Comparison of ENCODE assay signal across 11 cellular contexts in the genomic region with DNA sequence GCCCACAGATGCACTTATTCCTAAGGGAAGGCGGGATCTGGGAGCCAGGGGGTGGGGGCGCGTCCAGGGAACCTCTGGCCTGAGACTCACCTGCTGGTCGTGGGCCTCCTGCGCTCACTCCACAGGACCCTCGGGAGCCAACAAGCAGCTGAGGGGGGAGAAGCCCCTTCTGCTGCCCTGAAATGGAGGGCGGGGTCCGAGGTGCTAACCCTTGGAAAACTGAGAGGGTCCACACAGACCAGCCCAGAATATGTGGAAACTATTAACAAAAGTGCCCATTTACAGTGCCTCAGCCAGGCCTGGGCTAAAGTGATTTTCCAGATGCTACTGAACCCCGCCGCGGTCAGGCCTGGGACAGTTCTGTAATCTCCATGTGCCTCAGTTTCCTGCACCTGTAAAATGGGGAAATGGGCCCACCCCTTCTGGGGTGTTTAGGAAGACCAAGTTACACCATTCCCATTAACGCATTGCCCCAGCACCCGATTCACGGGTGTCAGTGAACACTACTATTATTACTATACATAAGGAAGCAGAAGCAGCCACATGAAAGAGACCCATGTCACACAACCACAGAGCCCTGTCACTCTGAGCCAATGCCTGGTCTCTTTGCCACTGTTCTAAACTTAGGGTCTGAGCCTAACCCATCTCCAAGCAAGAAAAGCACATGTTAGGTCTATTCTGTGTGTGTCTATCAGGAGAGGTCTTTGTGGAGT. TPM values are rescaled to one million over a fixed set of nuclear protein-coding genes. Genes with fewer than 3 reads are reported as not detected.
DNase-seq lines count a peak whose midpoint lies in the region; ATAC-seq and TF ChIP-seq lines count a peak whose summit lies in the region.
"Had no signal": no experiment of that assay in that cellular context is flagged by ENCODE, and none has a peak within 500 bp of the region (broad histone marks: within the 10 kb centered on the region; RNA-seq: fewer than 3 reads in every experiment).

No MANE protein-coding gene starts in this region.

- H3K27ac Mint-ChIP-seq in activated T-helper 17 cell treated with anti-CD3 and anti-CD28 coated beads, Interleukin-2, amount 50 U/mL, for 72 hours: no peak overlapping the region
- H3K27ac Mint-ChIP-seq in stimulated activated effector memory CD8-positive, alpha-beta T cell treated with anti-CD3 and anti-CD28 coated beads, Interleukin-12 subunit alpha, Interleukin-12 subunit beta, amount 100 ng/mL, for 72 hours: no peak overlapping the region
- no peak overlapping the region for H3K27ac Mint-ChIP-seq in naive thymus-derived CD4-positive, alpha-beta T cell
- H3K27ac Mint-ChIP-seq: stimulated activated naive CD8-positive, alpha-beta T cell treated with anti-CD3 and anti-CD28 coated beads, Interleukin-15, Interleukin-2, amounts not matched to agents 100 ng/mL and 50 ng/mL, for 24 hours had no signal

- no peaks in the 10 kb centered on the region for H3K4me1 Mint-ChIP-seq in activated T-helper 17 cell treated with anti-CD3 and anti-CD28 coated beads, Interleukin-2, amount 50 U/mL, for 72 hours
- no peaks in the 10 kb centered on the region for H3K4me1 Mint-ChIP-seq in stimulated activated effector memory CD8-positive, alpha-beta T cell treated with anti-CD3 and anti-CD28 coated beads, Interleukin-12 subunit alpha, Interleukin-12 subunit beta, amount 100 ng/mL, for 72 hours
- H3K4me1 Mint-ChIP-seq in naive thymus-derived CD4-positive, alpha-beta T cell: peaks cover 0 to 7% (median 5%) of the 10 kb centered on the region in 7 donors

- H3K27me3 ChIP-seq in iPS-20b (ENCODE audit: insufficient read depth, low read length): peaks cover 44% of the 10 kb centered on the region
- H3K27me3 ChIP-seq in naive thymus-derived CD4-positive, alpha-beta T cell (ENCODE audit: control insufficient read depth in 2 of 2, insufficient read depth in 2 of 2, low read length in 2 of 2): peaks cover 0 to 4% of the 10 kb centered on the region in 2 donors

- POLR2A ChIA-PET in naive thymus-derived CD4-positive, alpha-beta T cell (lab: Charles Lee): no interaction called here

- no peak overlapping the region for H3K27ac ChIP-seq in iPS-20b (ENCODE audit: low read length)
- no peak overlapping the region for H3K27ac ChIP-seq in naive thymus-derived CD4-positive, alpha-beta T cell (ENCODE audit: low read depth, low read length)

- ATAC-seq in activated T-helper 17 cell treated with anti-CD3 and anti-CD28 coated beads, Interleukin-2, amount 50 U/mL, for 72 hours (replicated peaks): peak; percentile 67
- ATAC-seq in stimulated activated effector memory CD8-positive, alpha-beta T cell treated with anti-CD3 and anti-CD28 coated beads, Interleukin-12 subunit alpha, Interleukin-12 subunit beta, amount 100 ng/mL, for 72 hours: peak; percentile 55
- no peak for ATAC-seq in HG03432 (IDR thresholded peaks at IDR 0.05; ENCODE audit: unreplicated experiment)
- no peak for ATAC-seq in HG02884 (IDR thresholded peaks at IDR 0.05; ENCODE audit: unreplicated experiment)
- ATAC-seq in naive thymus-derived CD4-positive, alpha-beta T cell: no peak

- CTCF ChIA-PET in naive thymus-derived CD4-positive, alpha-beta T cell (lab: Charles Lee): no interaction called here

- no peak overlapping the region for H3K4me3 Mint-ChIP-seq in activated T-helper 17 cell treated with anti-CD3 and anti-CD28 coated beads, Interleukin-2, amount 50 U/mL, for 72 hours
- no peak overlapping the region for H3K4me3 Mint-ChIP-seq in stimulated activated effector memory CD8-positive, alpha-beta T cell treated with anti-CD3 and anti-CD28 coated beads, Interleukin-12 subunit alpha, Interleukin-12 subunit beta, amount 100 ng/mL, for 72 hours
- peak overlapping the region in 2 of 10 donors; percentile 30 to 36 for H3K4me3 Mint-ChIP-seq in naive thymus-derived CD4-positive, alpha-beta T cell
- H3K4me3 Mint-ChIP-seq: stimulated activated naive CD8-positive, alpha-beta T cell treated with anti-CD3 and anti-CD28 coated beads, Interleukin-15, Interleukin-2, amounts not matched to agents 100 ng/mL and 50 ng/mL, for 24 hours had no signal

- no peaks in the 10 kb centered on the region for H3K36me3 ChIP-seq in iPS-20b (ENCODE audit: insufficient read depth, low read depth, low read length)
- H3K36me3 ChIP-seq in naive thymus-derived CD4-positive, alpha-beta T cell (ENCODE audit: control insufficient read depth in 2 of 3, insufficient read depth in 3 of 3, low read length in 3 of 3): no peaks in the 10 kb centered on the region
- H3K36me3 ChIP-seq: spleen had no signal

- H3K9me3 Mint-ChIP-seq in activated T-helper 17 cell treated with anti-CD3 and anti-CD28 coated beads, Interleukin-2, amount 50 U/mL, for 72 hours: no peaks in the 10 kb centered on the region
- no peaks in the 10 kb centered on the region for H3K9me3 Mint-ChIP-seq in stimulated activated effector memory CD8-positive, alpha-beta T cell treated with anti-CD3 and anti-CD28 coated beads, Interleukin-12 subunit alpha, Interleukin-12 subunit beta, amount 100 ng/mL, for 72 hours
- H3K9me3 Mint-ChIP-seq in naive thymus-derived CD4-positive, alpha-beta T cell: no peaks in the 10 kb centered on the region
- H3K9me3 Mint-ChIP-seq: stimulated activated naive CD8-positive, alpha-beta T cell treated with anti-CD3 and anti-CD28 coated beads, Interleukin-15, Interleukin-2, amounts not matched to agents 100 ng/mL and 50 ng/mL, for 24 hours had no signal

- H3K4me1 ChIP-seq in iPS-20b (ENCODE audit: insufficient read depth, low read length): peaks cover 7% of the 10 kb centered on the region; the same call in 1 of the 2 replicates
- no peaks in the 10 kb centered on the region for H3K4me1 ChIP-seq in naive thymus-derived CD4-positive, alpha-beta T cell (ENCODE audit: control insufficient read depth in 2 of 2, insufficient read depth in 2 of 2, low read length in 2 of 2)

- DNase-seq in HFF-Myc (ENCODE audit: extremely low read depth, low read depth): no peak
- DNase-seq in stimulated activated effector memory CD8-positive, alpha-beta T cell treated with anti-CD3 and anti-CD28 coated beads, Interleukin-12 subunit alpha, Interleukin-12 subunit beta, amount 100 ng/mL, for 72 hours (ENCODE audit: low spot score in 2 of 2): peak in 1 of 2 donors; percentile 40
- DNase-seq in naive thymus-derived CD4-positive, alpha-beta T cell: no peak
- DNase-seq in GM19238 (ENCODE audit: insufficient read length, low spot score): no peak
- DNase-seq: activated CD4-positive, alpha-beta T cell treated with anti-CD3 and anti-CD28 coated beads, Interleukin-2, amount 50 U/mL, for 1 hour; spleen had no signal

- peaks cover 28% of the 10 kb centered on the region for H3K27me3 Mint-ChIP-seq in activated T-helper 17 cell treated with anti-CD3 and anti-CD28 coated beads, Interleukin-2, amount 50 U/mL, for 72 hours
- peaks cover 17 to 62% (median 28%) of the 10 kb centered on the region in 5 donors for H3K27me3 Mint-ChIP-seq in naive thymus-derived CD4-positive, alpha-beta T cell

- no peaks in the 10 kb centered on the region for H3K9me3 ChIP-seq in iPS-20b (ENCODE audit: insufficient read depth, low read depth, low read length)
- no peaks in the 10 kb centered on the region for H3K9me3 ChIP-seq in naive thymus-derived CD4-positive, alpha-beta T cell (ENCODE audit: control insufficient read depth in 2 of 3, low read length in 3 of 3)
- H3K9me3 ChIP-seq: spleen had no signal

- H3K4me3 ChIP-seq in HFF-Myc (replicated peaks; ENCODE audit: low read depth, low read length): 0 out of 2 replicates have a peak overlapping the region, but pooled peaks have one; percentile 8
- peak overlapping the region; percentile 49; the same call in 1 of the 2 replicates for H3K4me3 ChIP-seq in iPS-20b (ENCODE audit: low read length)
- no peak overlapping the region for H3K4me3 ChIP-seq in naive thymus-derived CD4-positive, alpha-beta T cell (ENCODE audit: low read length)

- no peak for TF ChIP-seq CTCF in HFF-Myc (IDR thresholded peaks at IDR 0.05; ENCODE audit: low read depth, low read length, missing control alignments)

- intact Hi-C loops in naive thymus-derived CD4-positive, alpha-beta T cell (cut with micrococcal nuclease): no loop called here

- no peaks in the 10 kb centered on the region for H3K36me3 Mint-ChIP-seq in activated T-helper 17 cell treated with anti-CD3 and anti-CD28 coated beads, Interleukin-2, amount 50 U/mL, for 72 hours (ENCODE audit: low read depth)
- H3K36me3 Mint-ChIP-seq in stimulated activated effector memory CD8-positive, alpha-beta T cell treated with anti-CD3 and anti-CD28 coated beads, Interleukin-12 subunit alpha, Interleukin-12 subunit beta, amount 100 ng/mL, for 72 hours: no peaks in the 10 kb centered on the region
- peaks cover 0 to 1% (median 0%) of the 10 kb centered on the region in 5 donors for H3K36me3 Mint-ChIP-seq in naive thymus-derived CD4-positive, alpha-beta T cell

- no peak overlapping the region for H3K9ac ChIP-seq in iPS-20b (ENCODE audit: low read depth, low read length)

RNA-seq across cellular contexts. Expression of gene VSTM4, which starts 0.6 kb away (rescaled TPM):
- total RNA-seq in activated T-helper 17 cell treated with anti-CD3 and anti-CD28 coated beads, Interleukin-2, amount 50 U/mL, for 72 hours: under 1 TPM; 0.06 to 0.13 TPM
- under 1 TPM in 1 of 5 experiments, not detected in 4; 0.12 TPM for total RNA-seq in naive thymus-derived CD4-positive, alpha-beta T cell
- polyA plus RNA-seq in naive thymus-derived CD4-positive, alpha-beta T cell: not detected

RNA-seq across cellular contexts. Expression of gene FAM170B, which starts 17.9 kb away (rescaled TPM):
- not detected for total RNA-seq in activated T-helper 17 cell treated with anti-CD3 and anti-CD28 coated beads, Interleukin-2, amount 50 U/mL, for 72 hours
- total RNA-seq in naive thymus-derived CD4-positive, alpha-beta T cell: under 1 TPM in 1 of 5 experiments, not detected in 4; 0.15 TPM
- not detected for polyA plus RNA-seq in naive thymus-derived CD4-positive, alpha-beta T cell
- total RNA-seq: spleen had no signal

Comparison
In these comparisons a context has a peak if more than half of its experiments do, and no peak if none do; other contexts are left out.
1. ATAC-seq: peak in activated T-helper 17 cell treated with anti-CD3 and anti-CD28 coated beads, Interleukin-2, amount 50 U/mL, for 72 hours (single experiment) and stimulated activated effector memory CD8-positive, alpha-beta T cell treated with anti-CD3 and anti-CD28 coated beads, Interleukin-12 subunit alpha, Interleukin-12 subunit beta, amount 100 ng/mL, for 72 hours (single experiment); none in HG03432 (single experiment), HG02884 (single experiment) and naive thymus-derived CD4-positive, alpha-beta T cell (single experiment).